8 cellular contexts compared by ENCODE assay signal in genomic region chr10:87771871-87772500, GRCh38. TPM values are rescaled to one million over a fixed set of nuclear protein-coding genes. Genes with fewer than 3 reads are reported as not detected.
A peak's percentile ranks its signal among the peaks of the same experiment; 100 is the strongest.
DNase-seq lines count a peak whose midpoint lies in the region; ATAC-seq, FAIRE-seq and TF ChIP-seq lines count a peak whose summit lies in the region.

No MANE protein-coding gene starts in this region.

- H3K9me3 Mint-ChIP-seq in astrocyte (ENCODE audit: unreplicated experiment) = no peaks in the 10 kb centered on the region
- no peaks in the 10 kb centered on the region for H3K9me3 Mint-ChIP-seq in WTC11

- no peak overlapping the region for H3K4me2 ChIP-seq in astrocyte (ENCODE audit: low read length)

- no peak overlapping the region for H2AFZ ChIP-seq in astrocyte (ENCODE audit: low read depth, low read length)

- CTCF ChIA-PET in WTC11 (lab: Charles Lee) = interaction anchor here (0.7 kb wide), 1 partner anchor 74 kb away, joined by 5 read pairs; no protein-coding TSS in a partner anchor

- peaks cover 22% of the 10 kb centered on the region for H3K4me1 ChIP-seq in astrocyte (ENCODE audit: insufficient read depth, low read length)

- H4K20me1 ChIP-seq in astrocyte (ENCODE audit: insufficient read depth, low read length) = no peaks in the 10 kb centered on the region

- no peak overlapping the region for H3K4me3 ChIP-seq in astrocyte (ENCODE audit: insufficient read depth, low read depth, low read length)

- H3K27me3 Mint-ChIP-seq in astrocyte (ENCODE audit: low read depth, unreplicated experiment) = no peaks in the 10 kb centered on the region
- no peaks in the 10 kb centered on the region for H3K27me3 Mint-ChIP-seq in WTC11 (ENCODE audit: low read depth)

- H3K9me3 ChIP-seq in astrocyte (ENCODE audit: insufficient read depth, low read depth, low read length) = no peaks in the 10 kb centered on the region

- no peak overlapping the region for H3K27ac ChIP-seq in astrocyte (ENCODE audit: low read depth, low read length)

- no peak for TF ChIP-seq POLR2A in GM12892 (IDR thresholded peaks at IDR 0.05; ENCODE audit: low read depth, low read length)

- POLR2A ChIA-PET in WTC11 (lab: Charles Lee) = no interaction called here

- H3K4me1 Mint-ChIP-seq in astrocyte (ENCODE audit: low read depth, unreplicated experiment) (peaks cover 20% of the 10 kb centered on the region), WTC11 (peaks cover 11% of the 10 kb centered on the region)

- H3K9ac ChIP-seq in astrocyte (ENCODE audit: low read length) = no peak overlapping the region

- H3K4me3 Mint-ChIP-seq in astrocyte (ENCODE audit: unreplicated experiment) (no peak overlapping the region), WTC11 (no peak overlapping the region)

- FAIRE-seq in astrocyte (lab: Jason Lieb, UNC) = no peak
- no peak for FAIRE-seq in GM12892 (lab: Jason Lieb, UNC)

- H3K36me3 Mint-ChIP-seq in astrocyte (ENCODE audit: low read depth, unreplicated experiment) (peaks cover 3% of the 10 kb centered on the region), WTC11 (peaks cover 22% of the 10 kb centered on the region)

- TF ChIP-seq CTCF in astrocyte (IDR thresholded peaks at IDR 0.05; ENCODE audit: insufficient read depth, low read depth, low read length) (peak; percentile 45), WTC11 (IDR thresholded peaks at IDR 0.05) (no peak)

- no peaks in the 10 kb centered on the region for H3K79me2 ChIP-seq in astrocyte (ENCODE audit: insufficient read depth, low read length)

- H3K27ac Mint-ChIP-seq in astrocyte (ENCODE audit: unreplicated experiment) (peak overlapping the region; percentile 53), WTC11 (no peak overlapping the region)

- DNase-seq in EL = peak; percentile 39
- peak; percentile 36 for DNase-seq in LHCN-M2 (ENCODE audit: low read depth)
- no peak for DNase-seq in astrocyte (ENCODE audit: low read depth)
- peak; percentile 37 for DNase-seq in kidney tubule cell (ENCODE audit: low spot score)
- no peak for DNase-seq in GM12892 (ENCODE audit: insufficient read length)
- no peak for DNase-seq in WTC11 (ENCODE audit: low spot score)

- ATAC-seq in HG03521 (IDR thresholded peaks at IDR 0.05; ENCODE audit: unreplicated experiment) (no peak), GM18858 (IDR thresholded peaks at IDR 0.05; ENCODE audit: unreplicated experiment) (no peak), WTC11 (no peak)

- no peaks in the 10 kb centered on the region for H3K27me3 ChIP-seq in astrocyte (ENCODE audit: insufficient read depth, low read length)

- H3K36me3 ChIP-seq in astrocyte (ENCODE audit: insufficient read depth, low read length) = no peaks in the 10 kb centered on the region

TF ChIP-seq in WTC11, 78 proteins besides CTCF, POLR2A, EP300 and RAD21:
- TF ChIP-seq, protein P1, sequence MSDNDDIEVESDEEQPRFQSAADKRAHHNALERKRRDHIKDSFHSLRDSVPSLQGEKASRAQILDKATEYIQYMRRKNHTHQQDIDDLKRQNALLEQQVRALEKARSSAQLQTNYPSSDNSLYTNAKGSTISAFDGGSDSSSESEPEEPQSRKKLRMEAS (CRISPR knock-in tag; IDR thresholded peaks at IDR 0.05) = no peak
- TF ChIP-seq SMAD4 (CRISPR knock-in tag; IDR thresholded peaks at IDR 0.05) (no peak), NFE2L1 (CRISPR knock-in tag; IDR thresholded peaks at IDR 0.05) (no peak), ZNF512 (CRISPR knock-in tag; IDR thresholded peaks at IDR 0.05; ENCODE audit: borderline replicate concordance) (no peak), AFF4 (CRISPR knock-in tag; IDR thresholded peaks at IDR 0.05; ENCODE audit: borderline replicate concordance) (no peak)

RNA-seq across cellular contexts. Expression of gene ATAD1, which starts 46.0 kb away (rescaled TPM):
- total RNA-seq in LHCN-M2 (2014; rRNA removed) = 29.2 and 32.3 TPM in 2 replicates
- polyA plus RNA-seq in LHCN-M2 (2012) = 12.3 TPM
- 71.0 and 72.5 TPM in 2 replicates for total RNA-seq in astrocyte
- polyA plus RNA-seq in GM12892 (2012; ENCODE audit: missing spikeins) = 33.6 TPM
- 43.7 to 46.7 TPM (median 45.5 TPM) in 3 replicates for total RNA-seq in WTC11 (2021)

Comparison
In these comparisons a context has a peak if more than half of its experiments do, and no peak if none do; other contexts are left out.
1. DNase-seq: peak in EL (single experiment), LHCN-M2 (single experiment) and kidney tubule cell (single experiment); none in astrocyte (single experiment), GM12892 (single experiment) and WTC11 (single experiment).